Comparison of ENCODE assay signal across 13 cellular contexts in the genomic region with DNA sequence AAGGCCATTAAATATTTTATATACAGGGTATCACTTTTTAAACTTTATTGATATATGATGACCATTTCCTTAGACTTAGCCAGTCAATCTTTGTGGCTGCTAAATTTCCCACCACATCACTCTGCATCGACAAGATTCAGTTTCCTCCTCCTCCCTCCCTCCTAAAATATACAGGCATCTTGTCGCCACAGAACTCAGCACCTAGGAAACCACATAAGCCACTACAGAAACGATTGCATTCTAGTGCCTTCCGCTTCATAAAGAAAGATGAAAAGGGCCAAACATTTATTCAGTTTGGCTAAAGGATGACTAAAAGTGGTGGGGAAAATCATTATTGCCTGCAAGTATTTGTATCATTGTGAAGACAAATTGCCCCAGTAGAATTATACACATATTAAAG. TPM values are rescaled to one million over a fixed set of nuclear protein-coding genes. Genes with fewer than 3 reads are reported as not detected.
A peak's percentile ranks its signal among the peaks of the same experiment; 100 is the strongest.
DNase-seq lines count a peak whose midpoint lies in the region; ATAC-seq and TF ChIP-seq lines count a peak whose summit lies in the region.
"Had no signal": no experiment of that assay in that cellular context is flagged by ENCODE, and none has a peak within 500 bp of the region (broad histone marks: within the 10 kb centered on the region; RNA-seq: fewer than 3 reads in every experiment).

No MANE protein-coding gene starts in this region.

- no peak overlapping the region for H3K4me3 Mint-ChIP-seq in activated naive CD8-positive, alpha-beta T cell treated with anti-CD3 and anti-CD28 coated beads for 36 hours

- peaks cover 28% of the 10 kb centered on the region for H3K27me3 Mint-ChIP-seq in activated naive CD8-positive, alpha-beta T cell treated with anti-CD3 and anti-CD28 coated beads for 36 hours

- H3K9me3 ChIP-seq in tibial nerve (no peaks in the 10 kb centered on the region), upper lobe of right lung (no peaks in the 10 kb centered on the region)
- H3K9me3 ChIP-seq: heart left ventricle, right atrium auricular region, stomach had no signal

- no peak overlapping the region for H3K27ac Mint-ChIP-seq in activated naive CD8-positive, alpha-beta T cell treated with anti-CD3 and anti-CD28 coated beads for 36 hours

- H3K27me3 ChIP-seq in tibial nerve: no peaks in the 10 kb centered on the region
- H3K27me3 ChIP-seq in upper lobe of right lung: no peaks in the 10 kb centered on the region
- H3K27me3 ChIP-seq: heart left ventricle, right atrium auricular region, stomach had no signal

- no peaks in the 10 kb centered on the region for H3K9me3 Mint-ChIP-seq in activated naive CD8-positive, alpha-beta T cell treated with anti-CD3 and anti-CD28 coated beads for 36 hours

- no peak for TF ChIP-seq CTCF in tibial nerve (IDR thresholded peaks at IDR 0.05)
- no peak for TF ChIP-seq CTCF in upper lobe of right lung (IDR thresholded peaks at IDR 0.05)

- no peak for TF ChIP-seq EP300 in tibial nerve (IDR thresholded peaks at IDR 0.05)

- H3K4me3 ChIP-seq in tibial nerve (no peak overlapping the region), upper lobe of right lung (no peak overlapping the region)
- H3K4me3 ChIP-seq: heart left ventricle, right atrium auricular region, stomach had no signal

- DNase-seq in stimulated activated CD4-positive, alpha-beta T cell treated with anti-CD3 and anti-CD28 coated beads, Interleukin-15, amount 100 ng/mL, for 24 hours: peak; percentile 5
- no peak for DNase-seq in stimulated activated CD4-positive, alpha-beta T cell treated with anti-CD3 and anti-CD28 coated beads, Interleukin-12 subunit alpha, Interleukin-12 subunit beta, amount 100 ng/mL, for 4 hours
- DNase-seq in MV-4-11 (lab: John Stamatoyannopoulos, UW) (peak; percentile 29), SHP77 treated with DMSO at 0.1 percent for 48 hours (lab: John Stamatoyannopoulos, UW) (no peak), tibial nerve (ENCODE audit: low spot score in 2 of 2) (no peak), GM03348 (ENCODE audit: low spot score) (no peak), upper lobe of right lung (no peak)
- DNase-seq in activated naive CD8-positive, alpha-beta T cell treated with anti-CD3 and anti-CD28 coated beads for 36 hours: peak; percentile 15
- DNase-seq: heart left ventricle, NCI-H1105 treated with DMSO at 0.1 percent for 48 hours, NCI-H510A, stomach had no signal

- H3K4me1 Mint-ChIP-seq in activated naive CD8-positive, alpha-beta T cell treated with anti-CD3 and anti-CD28 coated beads for 36 hours: peaks cover 27% of the 10 kb centered on the region

- WGBS in tibial nerve, 2 donors: 65 to 70% methylated on average over 4 of the region's 4 CpGs

- H3K36me3 Mint-ChIP-seq in activated naive CD8-positive, alpha-beta T cell treated with anti-CD3 and anti-CD28 coated beads for 36 hours: peaks cover 27% of the 10 kb centered on the region

- H3K36me3 ChIP-seq in tibial nerve: no peaks in the 10 kb centered on the region
- peaks cover 17% of the 10 kb centered on the region for H3K36me3 ChIP-seq in upper lobe of right lung

- intact Hi-C loops in upper lobe of right lung (cut with DNase I): no loop called here

- ATAC-seq in upper lobe of right lung: no peak

- H3K4me1 ChIP-seq in tibial nerve (peaks cover 0 to 12% (median 3%) of the 10 kb centered on the region in 4 donors), upper lobe of right lung (peaks cover 3% of the 10 kb centered on the region)
- H3K4me1 ChIP-seq: right atrium auricular region had no signal

- H3K27ac ChIP-seq in tibial nerve (no peak overlapping the region), upper lobe of right lung (no peak overlapping the region)
- H3K27ac ChIP-seq: heart left ventricle, right atrium auricular region, stomach had no signal

- no peak for TF ChIP-seq POLR2A in tibial nerve (IDR thresholded peaks at IDR 0.05)

RNA-seq across cellular contexts. Expression of a gene that starts 30.7 kb away (rescaled TPM):
- 10 to 100 TPM; 14.2 to 22.1 TPM for total RNA-seq in activated naive CD8-positive, alpha-beta T cell treated with anti-CD3 and anti-CD28 coated beads for 36 hours
- total RNA-seq in tibial nerve: 10 to 100 TPM; 11.6 to 21.0 (median 17.5) TPM
- total RNA-seq in upper lobe of right lung: 33.9 TPM

Comparison
In these comparisons a context has a peak if more than half of its experiments do, and no peak if none do; other contexts are left out.
1. DNase-seq: peak in stimulated activated CD4-positive, alpha-beta T cell treated with anti-CD3 and anti-CD28 coated beads, Interleukin-15, amount 100 ng/mL, for 24 hours (single experiment), MV-4-11 (single experiment) and activated naive CD8-positive, alpha-beta T cell treated with anti-CD3 and anti-CD28 coated beads for 36 hours (single experiment); none in stimulated activated CD4-positive, alpha-beta T cell treated with anti-CD3 and anti-CD28 coated beads, Interleukin-12 subunit alpha, Interleukin-12 subunit beta, amount 100 ng/mL, for 4 hours (single experiment), SHP77 treated with DMSO at 0.1 percent for 48 hours (single experiment), tibial nerve (0 of 2), GM03348 (single experiment) and upper lobe of right lung (single experiment).